Comparison of ENCODE assay signal across 1 cellular context in the genomic region with DNA sequence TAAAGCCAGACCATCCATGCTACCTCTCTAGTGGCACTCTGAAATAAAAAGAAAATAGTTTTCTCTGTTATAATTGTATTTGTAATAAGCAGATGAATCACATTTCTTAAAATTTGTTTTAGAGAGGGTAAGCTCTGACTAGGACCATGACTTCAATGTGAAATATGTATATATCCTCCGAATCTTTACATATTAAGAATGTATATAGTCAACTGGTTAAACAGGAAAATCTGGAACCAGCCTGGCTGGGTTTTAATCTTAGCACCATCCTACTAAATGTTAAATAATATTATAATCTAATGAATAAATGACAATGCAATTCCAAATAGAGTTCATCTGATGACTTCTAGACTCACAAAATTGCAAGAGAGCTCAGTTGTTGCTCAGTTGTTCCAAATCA.
TF ChIP-seq lines count a peak whose summit lies in the region.

No MANE protein-coding gene starts in this region.

TF ChIP-seq in A549, 52 proteins besides CTCF, POLR2A, EP300 and RAD21 (continued from another document):
- no peak for TF ChIP-seq NFE2L2 (conservative IDR thresholded peaks at IDR 0.05; ENCODE audit: low read length)
- TF ChIP-seq HOXA7 (CRISPR knock-in tag; IDR thresholded peaks at IDR 0.05) = no peak
- TF ChIP-seq HOXB5 (CRISPR knock-in tag; IDR thresholded peaks at IDR 0.05) = no peak
- TF ChIP-seq RFX5 (IDR thresholded peaks at IDR 0.05) = no peak
- TF ChIP-seq SMC3 (IDR thresholded peaks at IDR 0.05) = no peak
- TF ChIP-seq MAZ (IDR thresholded peaks at IDR 0.05; ENCODE audit: borderline replicate concordance, low read depth, low read length) = no peak
- TF ChIP-seq, protein P1, sequence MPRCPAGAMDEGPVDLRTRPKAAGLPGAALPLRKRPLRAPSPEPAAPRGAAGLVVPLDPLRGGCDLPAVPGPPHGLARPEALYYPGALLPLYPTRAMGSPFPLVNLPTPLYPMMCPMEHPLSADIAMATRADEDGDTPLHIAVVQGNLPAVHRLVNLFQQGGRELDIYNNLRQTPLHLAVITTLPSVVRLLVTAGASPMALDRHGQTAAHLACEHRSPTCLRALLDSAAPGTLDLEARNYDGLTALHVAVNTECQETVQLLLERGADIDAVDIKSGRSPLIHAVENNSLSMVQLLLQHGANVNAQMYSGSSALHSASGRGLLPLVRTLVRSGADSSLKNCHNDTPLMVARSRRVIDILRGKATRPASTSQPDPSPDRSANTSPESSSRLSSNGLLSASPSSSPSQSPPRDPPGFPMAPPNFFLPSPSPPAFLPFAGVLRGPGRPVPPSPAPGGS (IDR thresholded peaks at IDR 0.05) = no peak
- TF ChIP-seq CEBPB (IDR thresholded peaks at IDR 0.05) = no peak
- no peak for TF ChIP-seq NPAS2 (CRISPR knock-in tag; IDR thresholded peaks at IDR 0.05; ENCODE audit: borderline replicate concordance)
